Comparison of ENCODE assay signal across 17 cellular contexts in the genomic region with DNA sequence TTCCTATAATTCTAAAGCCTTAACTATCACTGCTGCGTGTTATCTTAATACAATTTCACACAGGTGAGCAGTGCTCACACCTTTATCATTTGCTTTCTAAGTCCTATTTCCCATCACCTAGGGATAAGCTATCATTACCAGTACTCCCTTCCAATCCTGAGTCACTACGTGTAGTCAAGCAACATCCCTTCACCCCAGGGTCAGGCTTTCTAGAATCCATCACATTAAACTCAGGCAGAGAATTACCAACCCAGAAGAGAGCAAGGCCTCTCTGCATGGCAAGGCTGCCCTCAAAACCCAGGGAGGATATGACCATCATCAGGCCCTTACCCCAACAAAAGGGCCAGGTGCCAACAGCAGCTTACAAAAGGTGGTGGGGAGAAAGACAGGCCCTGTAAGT. TPM values are rescaled to one million over a fixed set of nuclear protein-coding genes. Genes with fewer than 3 reads are reported as not detected.
DNase-seq lines count a peak whose midpoint lies in the region; ATAC-seq, FAIRE-seq and TF ChIP-seq lines count a peak whose summit lies in the region.
"Had no signal": no experiment of that assay in that cellular context is flagged by ENCODE, and none has a peak within 500 bp of the region (broad histone marks: within the 10 kb centered on the region; RNA-seq: fewer than 3 reads in every experiment).

No MANE protein-coding gene starts in this region.

- no peak overlapping the region for H4K91ac ChIP-seq in neuronal stem cell (ENCODE audit: low read depth, low read length, poor library complexity)

- no peak overlapping the region for H2BK15ac ChIP-seq in neuronal stem cell (ENCODE audit: low read length)

- H3K14ac ChIP-seq in neuronal stem cell (ENCODE audit: low read length) = no peak overlapping the region

- DNase-seq in NCI-H2029 (lab: John Stamatoyannopoulos, UW) (peak; percentile 27), NCI-H2029 treated with DMSO at 0.1 percent for 48 hours (lab: John Stamatoyannopoulos, UW) (no peak), HL-60 (ENCODE audit: low read depth in 1 of 2, low spot score in 1 of 2) (no peak), astrocyte (ENCODE audit: low read depth) (no peak), neuronal stem cell (ENCODE audit: low spot score) (no peak), NCI-H446 (lab: John Stamatoyannopoulos, UW) (no peak), SK-N-DZ (ENCODE audit: low spot score) (no peak)
- DNase-seq: activated CD4-positive, alpha-beta memory T cell treated with anti-CD3 and anti-CD28 coated beads for 36 hours; activated T-cell treated with anti-CD3 and anti-CD28 coated beads, Interleukin-2, amount 50 U/mL, for 72 hours; NCI-H1436; NCI-H2227 treated with DMSO at 0.1 percent for 48 hours; sigmoid colon had no signal

- H4K8ac ChIP-seq in neuronal stem cell (ENCODE audit: low read depth, low read length) = no peak overlapping the region

- H3K23ac ChIP-seq in neuronal stem cell (ENCODE audit: low read depth, low read length, poor library complexity) = no peak overlapping the region

- no peak overlapping the region for H3K9ac ChIP-seq in astrocyte (ENCODE audit: low read length)
- H3K9ac ChIP-seq in neuronal stem cell (ENCODE audit: low read depth, low read length, poor library complexity) = peak overlapping the region; percentile 12

- H3K79me2 ChIP-seq in astrocyte (ENCODE audit: insufficient read depth, low read length) = peaks cover 94% of the 10 kb centered on the region

- no peak overlapping the region for H3K4ac ChIP-seq in neuronal stem cell (ENCODE audit: low read length)

- H3K18ac ChIP-seq in neuronal stem cell (ENCODE audit: low read length) = no peak overlapping the region

- H3K4me3 Mint-ChIP-seq in astrocyte (ENCODE audit: unreplicated experiment) = no peak overlapping the region
- H3K4me3 Mint-ChIP-seq: activated CD4-positive, alpha-beta memory T cell treated with anti-CD3 and anti-CD28 coated beads for 36 hours; activated T-cell treated with anti-CD3 and anti-CD28 coated beads, Interleukin-2, amount 50 U/mL, for 72 hours had no signal

- H3K4me1 Mint-ChIP-seq in astrocyte (ENCODE audit: low read depth, unreplicated experiment) = peaks cover 77% of the 10 kb centered on the region

- H3K27me3 Mint-ChIP-seq in astrocyte (ENCODE audit: low read depth, unreplicated experiment) = no peaks in the 10 kb centered on the region
- H3K27me3 Mint-ChIP-seq: activated CD4-positive, alpha-beta memory T cell treated with anti-CD3 and anti-CD28 coated beads for 36 hours had no signal

- H3K4me2 ChIP-seq in astrocyte (ENCODE audit: low read length) (no peak overlapping the region), neuronal stem cell (ENCODE audit: insufficient read depth, low read length, poor library complexity, severe bottlenecking) (no peak overlapping the region)

- H2AFZ ChIP-seq in astrocyte (ENCODE audit: low read depth, low read length) (no peak overlapping the region), neuronal stem cell (ENCODE audit: low read length) (no peak overlapping the region)

- H3K27me3 ChIP-seq in HL-60 (ENCODE audit: insufficient read depth, poor library complexity, severe bottlenecking) (no peaks in the 10 kb centered on the region), astrocyte (ENCODE audit: insufficient read depth, low read length) (no peaks in the 10 kb centered on the region), neuronal stem cell (ENCODE audit: control insufficient read depth in 3 of 3, insufficient read depth in 3 of 3, low read depth in 1 of 3, low read length in 3 of 3) (no peaks in the 10 kb centered on the region)
- H3K27me3 ChIP-seq: sigmoid colon had no signal

- H2BK12ac ChIP-seq in neuronal stem cell (ENCODE audit: low read length) = no peak overlapping the region

- peaks cover 72% of the 10 kb centered on the region for H4K20me1 ChIP-seq in astrocyte (ENCODE audit: insufficient read depth, low read length)

- H2BK120ac ChIP-seq in neuronal stem cell (ENCODE audit: low read depth, low read length) = no peak overlapping the region

- FAIRE-seq in astrocyte (lab: Jason Lieb, UNC) = no peak
- FAIRE-seq: endothelial cell of umbilical vein, G401.6 had no signal

- H3K4me3 ChIP-seq in HL-60 (replicated peaks; ENCODE audit: insufficient read depth, low read length) (no peak overlapping the region), astrocyte (ENCODE audit: insufficient read depth, low read depth, low read length) (no peak overlapping the region), neuronal stem cell (ENCODE audit: low read length in 2 of 2) (no peak overlapping the region)
- H3K4me3 ChIP-seq: sigmoid colon, thoracic aorta had no signal

- H3K9me3 ChIP-seq in astrocyte (ENCODE audit: insufficient read depth, low read depth, low read length) (no peaks in the 10 kb centered on the region), neuronal stem cell (replicated peaks in 1 of 2; ENCODE audit: control insufficient read depth in 2 of 2, insufficient read depth in 1 of 2, low read depth in 1 of 2, low read length in 2 of 2) (peaks cover 0 to 4% of the 10 kb centered on the region in 2 donors)
- H3K9me3 ChIP-seq: sigmoid colon, thoracic aorta had no signal

- H3K79me1 ChIP-seq in neuronal stem cell (ENCODE audit: low read depth, low read length) = peaks cover 5% of the 10 kb centered on the region

- no peaks in the 10 kb centered on the region for H3K36me3 Mint-ChIP-seq in astrocyte (ENCODE audit: low read depth, unreplicated experiment)
- H3K36me3 Mint-ChIP-seq: activated CD4-positive, alpha-beta memory T cell treated with anti-CD3 and anti-CD28 coated beads for 36 hours had no signal

- no peak for TF ChIP-seq CTCF in HL-60 (IDR thresholded peaks at IDR 0.05; ENCODE audit: insufficient read depth, low read length)
- no peak for TF ChIP-seq CTCF in astrocyte (IDR thresholded peaks at IDR 0.05; ENCODE audit: insufficient read depth, low read depth, low read length)

- H2BK5ac ChIP-seq in neuronal stem cell (ENCODE audit: low read length) = no peak overlapping the region

- H3K4me1 ChIP-seq in astrocyte (ENCODE audit: insufficient read depth, low read length) = peaks cover 65% of the 10 kb centered on the region
- peaks cover 9 to 21% of the 10 kb centered on the region in 2 donors for H3K4me1 ChIP-seq in neuronal stem cell (ENCODE audit: control insufficient read depth in 2 of 2, insufficient read depth in 1 of 2, low read depth in 1 of 2, low read length in 2 of 2)

- no peak overlapping the region for H2AK5ac ChIP-seq in neuronal stem cell (ENCODE audit: low read depth, low read length)

- H3K9me3 Mint-ChIP-seq in astrocyte (ENCODE audit: unreplicated experiment) = no peaks in the 10 kb centered on the region
- H3K9me3 Mint-ChIP-seq: activated CD4-positive, alpha-beta memory T cell treated with anti-CD3 and anti-CD28 coated beads for 36 hours; activated T-cell treated with anti-CD3 and anti-CD28 coated beads, Interleukin-2, amount 50 U/mL, for 72 hours had no signal

- no CpG with 5 or more reads among the region's 2 CpGs for WGBS in neuronal stem cell (ENCODE audit: extremely low coverage in 2 of 2, insufficient read length in 2 of 2, insufficient replicate concordance in 1 of 2), 2 donors

- no peaks in the 10 kb centered on the region for H3K36me3 ChIP-seq in astrocyte (ENCODE audit: insufficient read depth, low read length)
- no peaks in the 10 kb centered on the region for H3K36me3 ChIP-seq in neuronal stem cell (replicated peaks in 1 of 2; ENCODE audit: control insufficient read depth in 2 of 2, insufficient read depth in 2 of 2, low read length in 2 of 2)
- H3K36me3 ChIP-seq: sigmoid colon, thoracic aorta had no signal

- peak overlapping the region; percentile 94 for H3K27ac ChIP-seq in HL-60 (replicated peaks)
- no peak overlapping the region for H3K27ac ChIP-seq in astrocyte (ENCODE audit: low read depth, low read length)
- no peak overlapping the region for H3K27ac ChIP-seq in neuronal stem cell (replicated peaks; ENCODE audit: low read length)
- H3K27ac ChIP-seq: 22Rv1 had no signal

- no peak for ATAC-seq in HG03135 (IDR thresholded peaks at IDR 0.05; ENCODE audit: unreplicated experiment)
- ATAC-seq: activated T-cell treated with anti-CD3 and anti-CD28 coated beads, Interleukin-2, amount 50 U/mL, for 72 hours had no signal

- H3K27ac Mint-ChIP-seq in astrocyte (ENCODE audit: unreplicated experiment) = peak overlapping the region; percentile 38
- H3K27ac Mint-ChIP-seq: activated CD4-positive, alpha-beta memory T cell treated with anti-CD3 and anti-CD28 coated beads for 36 hours; activated T-cell treated with anti-CD3 and anti-CD28 coated beads, Interleukin-2, amount 50 U/mL, for 72 hours had no signal

RNA-seq across cellular contexts. Expression of gene PACSIN2, which starts 9.8 kb away (rescaled TPM):
- 84.1 and 87.8 TPM in 2 replicates for total RNA-seq in astrocyte
- 34.2 TPM for polyA plus RNA-seq in neuronal stem cell (2013, experiment 1 of 2)
- polyA plus RNA-seq in neuronal stem cell (2013, experiment 2 of 2) = 34.2 TPM
- polyA plus RNA-seq in SK-N-DZ (2014; cell fraction: cytosol; rRNA removed) = 62.1 and 66.5 TPM in 2 replicates
- 58.8 and 64.4 TPM in 2 replicates for polyA plus RNA-seq in SK-N-DZ (2014; cell fraction: nucleus; rRNA removed)
